In genomic region chr14:64394973-64395633, GRCh38 we compare ENCODE assay signal across 30 cellular contexts. TPM values are rescaled to one million over a fixed set of nuclear protein-coding genes. Genes with fewer than 3 reads are reported as not detected.
A peak's percentile ranks its signal among the peaks of the same experiment; 100 is the strongest.
DNase-seq lines count a peak whose midpoint lies in the region; ATAC-seq and TF ChIP-seq lines count a peak whose summit lies in the region.
"Had no signal": no experiment of that assay in that cellular context is flagged by ENCODE, and none has a peak within 500 bp of the region (broad histone marks: within the 10 kb centered on the region; RNA-seq: fewer than 3 reads in every experiment).

No MANE protein-coding gene starts in this region.

- H3K9me3 Mint-ChIP-seq in GM23338 (peaks cover 3% of the 10 kb centered on the region; the same call in 2 of the 3 replicates), WTC11 (0 out of 2 replicates have a peak, but pooled peaks cover 3% of the 10 kb centered on the region)
- H3K9me3 Mint-ChIP-seq: activated naive CD4-positive, alpha-beta T cell treated with anti-CD3 and anti-CD28 coated beads, Interleukin-2, amount 10 ng/mL, durations not matched to agents 7 days and 5 days; stimulated activated memory B cell treated with anti-CD40 and anti-IgM and Interleukin-4, amounts not matched to agents 10 μg/mL and 1 μg/mL and 100 μg/mL, for 72 hours had no signal

- CTCF ChIA-PET in WTC11 (lab: Charles Lee) = interaction anchor here (1.5 kb wide), 1 partner anchor 35 kb away, joined by 5 read pairs; no protein-coding TSS in a partner anchor

- POLR2A ChIA-PET in WTC11 (lab: Charles Lee) = no interaction called here

- H3K9me2 ChIP-seq in GM23338 (ENCODE audit: insufficient read depth) = peaks cover 4% of the 10 kb centered on the region; the same call in 1 of the 2 replicates

- peaks cover 91% of the 10 kb centered on the region for H3K79me2 ChIP-seq in GM23338 (replicated peaks; ENCODE audit: insufficient read depth)
- peaks cover 59% of the 10 kb centered on the region for H3K79me2 ChIP-seq in mesendoderm (ENCODE audit: control insufficient read depth, insufficient read depth, low read length)

- peaks cover 6% of the 10 kb centered on the region for H3K27me3 Mint-ChIP-seq in GM23338 (ENCODE audit: insufficient read depth, low read depth, poor library complexity)
- no peaks in the 10 kb centered on the region for H3K27me3 Mint-ChIP-seq in WTC11 (ENCODE audit: low read depth)
- H3K27me3 Mint-ChIP-seq: activated naive CD4-positive, alpha-beta T cell treated with anti-CD3 and anti-CD28 coated beads, Interleukin-2, amount 10 ng/mL, durations not matched to agents 7 days and 5 days; stimulated activated memory B cell treated with anti-CD40 and anti-IgM and Interleukin-4, amounts not matched to agents 10 μg/mL and 1 μg/mL and 100 μg/mL, for 72 hours had no signal

- peak overlapping the region; percentile 62 for H3K4ac ChIP-seq in mesendoderm (ENCODE audit: low read depth, low read length)

- ATAC-seq in GM23338 = no peak
- no peak for ATAC-seq in WTC11
- no peak for ATAC-seq in HG03175 (IDR thresholded peaks at IDR 0.05; ENCODE audit: unreplicated experiment)
- ATAC-seq: gastroesophageal sphincter; pancreas; stimulated activated memory B cell treated with anti-CD40 and anti-IgM and Interleukin-4, amounts not matched to agents 10 μg/mL and 1 μg/mL and 100 μg/mL, for 72 hours had no signal

- TF ChIP-seq CTCF in GM23338 (conservative IDR thresholded peaks at IDR 0.05; ENCODE audit: low read depth in 2 of 2) (no peak), WTC11 (IDR thresholded peaks at IDR 0.05) (no peak), thyroid gland (IDR thresholded peaks at IDR 0.05) (no peak)

- H3K4me3 ChIP-seq in GM23338 (no peak overlapping the region), mesendoderm (ENCODE audit: low read length) (no peak overlapping the region), thyroid gland (replicated peaks in 1 of 3) (no peak overlapping the region)
- H3K4me3 ChIP-seq: BLaER1 treated with 17β-estradiol and CSF1 and Interleukin-3, amounts not matched to agents 10 nM and 100 nM; gastroesophageal sphincter; GM23248; pancreas; Peyer's patch; skin epidermis; upper lobe of left lung had no signal

- peaks cover 24% of the 10 kb centered on the region for H3K4me1 ChIP-seq in GM23338 (ENCODE audit: insufficient read depth)
- peaks cover 14% of the 10 kb centered on the region for H3K4me1 ChIP-seq in mesendoderm (ENCODE audit: control insufficient read depth, low read depth, low read length)
- no peaks in the 10 kb centered on the region for H3K4me1 ChIP-seq in thyroid gland
- H3K4me1 ChIP-seq: Peyer's patch had no signal

- TF ChIP-seq POLR2A in thyroid gland (IDR thresholded peaks at IDR 0.05) = no peak

- no peak overlapping the region for H4K8ac ChIP-seq in mesendoderm (ENCODE audit: low read depth, low read length)

- peak; percentile 9 for DNase-seq in NCI-H82 (lab: John Stamatoyannopoulos, UW)
- no peak for DNase-seq in NCI-H82 treated with DMSO at 0.1 percent for 48 hours (lab: John Stamatoyannopoulos, UW; ENCODE audit: unreplicated experiment)
- no peak for DNase-seq in GM23338 (ENCODE audit: low spot score)
- DNase-seq in WTC11 (ENCODE audit: low spot score) = no peak
- no peak for DNase-seq in mesendoderm
- DNase-seq in thyroid gland = no peak
- no peak for DNase-seq in DMS114 treated with DMSO at 0.1 percent for 48 hours (lab: John Stamatoyannopoulos, UW; ENCODE audit: unreplicated experiment)
- DNase-seq: activated CD4-positive, alpha-beta T cell treated with anti-CD3 and anti-CD28 coated beads, Interleukin-2, amount 50 U/mL, for 1 hour; activated CD8-positive, alpha-beta memory T cell treated with anti-CD3 and anti-CD28 coated beads, Interleukin-2, amount 50 U/mL, for 4 hours; activated naive CD4-positive, alpha-beta T cell treated with anti-CD3 and anti-CD28 coated beads, Interleukin-2, amount 10 ng/mL, durations not matched to agents 7 days and 5 days; amniotic stem cell; brain microvascular endothelial cell; GM23248; hippocampal formation; Karpas-422; NCI-H1417; NCI-H2029; NCI-H524; pancreas; Peyer's patch; retina; SHP77; substantia nigra; upper lobe of left lung had no signal

- no peak overlapping the region for H3K18ac ChIP-seq in mesendoderm (ENCODE audit: low read length)

- H2AFZ ChIP-seq in GM23338 = no peak overlapping the region
- H2AFZ ChIP-seq: GM23248 had no signal

- H3K4me2 ChIP-seq in GM23338 (peak overlapping the region; percentile 37; the same call in 1 of the 2 replicates), mesendoderm (ENCODE audit: low read length) (no peak overlapping the region)

- no peak overlapping the region for H2BK15ac ChIP-seq in mesendoderm (replicated peaks; ENCODE audit: low read depth)

- peaks cover 17% of the 10 kb centered on the region for H3K79me1 ChIP-seq in mesendoderm (ENCODE audit: low read length)

- no peak overlapping the region for H2BK5ac ChIP-seq in mesendoderm (ENCODE audit: low read length)

- H3K9ac ChIP-seq in mesendoderm (ENCODE audit: low read length) = no peak overlapping the region
- H3K9ac ChIP-seq: BLaER1 treated with 17β-estradiol and CSF1 and Interleukin-3, amounts not matched to agents 10 nM and 100 nM; GM23248 had no signal

- no peaks in the 10 kb centered on the region for H3K9me3 ChIP-seq in thyroid gland
- H3K9me3 ChIP-seq: BLaER1 treated with 17β-estradiol and CSF1 and Interleukin-3, amounts not matched to agents 10 nM and 100 nM; gastroesophageal sphincter; pancreas; Peyer's patch; upper lobe of left lung had no signal

- WGBS in mesendoderm (ENCODE audit: extremely low coverage, insufficient coverage, low lambda C conversion rate) = no CpG with 5 or more reads among the region's 4 CpGs
- WGBS in thyroid gland, 2 donors = 93 to 95% methylated on average over 4 of the region's 4 CpGs

- no peak overlapping the region for H3K27ac Mint-ChIP-seq in GM23338
- H3K27ac Mint-ChIP-seq in WTC11 = peak overlapping the region; percentile 19
- H3K27ac Mint-ChIP-seq: activated naive CD4-positive, alpha-beta T cell treated with anti-CD3 and anti-CD28 coated beads, Interleukin-2, amount 10 ng/mL, durations not matched to agents 7 days and 5 days; stimulated activated memory B cell treated with anti-CD40 and anti-IgM and Interleukin-4, amounts not matched to agents 10 μg/mL and 1 μg/mL and 100 μg/mL, for 72 hours had no signal

- no peak overlapping the region for H2AK5ac ChIP-seq in mesendoderm (ENCODE audit: low read length)

- intact Hi-C loops in thyroid gland (cut with DNase I) = no loop called here

- H3K27me3 ChIP-seq in GM23338 (ENCODE audit: insufficient read depth) (no peaks in the 10 kb centered on the region), mesendoderm (ENCODE audit: insufficient read depth, low read length, poor library complexity) (no peaks in the 10 kb centered on the region), thyroid gland (no peaks in the 10 kb centered on the region)
- H3K27me3 ChIP-seq: BLaER1 treated with 17β-estradiol and CSF1 and Interleukin-3, amounts not matched to agents 10 nM and 100 nM; brain microvascular endothelial cell; gastroesophageal sphincter; pancreas; Peyer's patch; upper lobe of left lung had no signal

- H3K4me3 Mint-ChIP-seq in GM23338 (no peak overlapping the region; the same call in 2 of the 3 replicates), WTC11 (no peak overlapping the region)
- H3K4me3 Mint-ChIP-seq: activated naive CD4-positive, alpha-beta T cell treated with anti-CD3 and anti-CD28 coated beads, Interleukin-2, amount 10 ng/mL, durations not matched to agents 7 days and 5 days; stimulated activated memory B cell treated with anti-CD40 and anti-IgM and Interleukin-4, amounts not matched to agents 10 μg/mL and 1 μg/mL and 100 μg/mL, for 72 hours had no signal

- peaks cover 54% of the 10 kb centered on the region for H3K4me1 Mint-ChIP-seq in GM23338
- H3K4me1 Mint-ChIP-seq in WTC11 = peaks cover 55% of the 10 kb centered on the region

- peaks cover 10% of the 10 kb centered on the region; the same call in 1 of the 2 replicates for H3F3A ChIP-seq in GM23338 (replicated peaks; ENCODE audit: low read depth)

- H3K36me3 ChIP-seq in GM23338 (ENCODE audit: insufficient read depth) (no peaks in the 10 kb centered on the region), mesendoderm (ENCODE audit: control insufficient read depth, insufficient read depth, low read length) (no peaks in the 10 kb centered on the region), thyroid gland (no peaks in the 10 kb centered on the region)
- H3K36me3 ChIP-seq: pancreas, Peyer's patch had no signal

- no peak overlapping the region for H3K23ac ChIP-seq in mesendoderm (ENCODE audit: low read length)

- peaks cover 47% of the 10 kb centered on the region for H4K20me1 ChIP-seq in GM23338 (replicated peaks; ENCODE audit: insufficient read depth)

- H2BK120ac ChIP-seq in mesendoderm (ENCODE audit: low read depth, low read length) = no peak overlapping the region

- peak overlapping the region; percentile 42 for H3K56ac ChIP-seq in mesendoderm (ENCODE audit: low read length)

- H4K5ac ChIP-seq in mesendoderm (ENCODE audit: low read length) = no peak overlapping the region

- H3K27ac ChIP-seq in GM23338 (ENCODE audit: low read depth) = peak overlapping the region; percentile 22; the same call in 1 of the 2 replicates
- H3K27ac ChIP-seq in mesendoderm (ENCODE audit: low read depth, low read length) = no peak overlapping the region
- H3K27ac ChIP-seq in thyroid gland = no peak overlapping the region
- H3K27ac ChIP-seq: 22Rv1; BLaER1 treated with 17β-estradiol and CSF1 and Interleukin-3, amounts not matched to agents 10 nM and 100 nM; brain microvascular endothelial cell; gastroesophageal sphincter; GM23248; pancreas; Peyer's patch; skin epidermis; upper lobe of left lung had no signal

- peaks cover 71% of the 10 kb centered on the region for H3K36me3 Mint-ChIP-seq in GM23338 (ENCODE audit: low read depth)
- peaks cover 24% of the 10 kb centered on the region for H3K36me3 Mint-ChIP-seq in WTC11

TF ChIP-seq in WTC11, 78 proteins besides CTCF, POLR2A, EP300 and RAD21:
- TF ChIP-seq NFE2L1 (CRISPR knock-in tag; IDR thresholded peaks at IDR 0.05) = no peak
- TF ChIP-seq, protein P1, sequence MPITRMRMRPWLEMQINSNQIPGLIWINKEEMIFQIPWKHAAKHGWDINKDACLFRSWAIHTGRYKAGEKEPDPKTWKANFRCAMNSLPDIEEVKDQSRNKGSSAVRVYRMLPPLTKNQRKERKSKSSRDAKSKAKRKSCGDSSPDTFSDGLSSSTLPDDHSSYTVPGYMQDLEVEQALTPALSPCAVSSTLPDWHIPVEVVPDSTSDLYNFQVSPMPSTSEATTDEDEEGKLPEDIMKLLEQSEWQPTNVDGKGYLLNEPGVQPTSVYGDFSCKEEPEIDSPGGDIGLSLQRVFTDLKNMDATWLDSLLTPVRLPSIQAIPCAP (CRISPR knock-in tag; IDR thresholded peaks at IDR 0.05) = no peak

RNA-seq across cellular contexts. Expression of gene MTHFD1, which starts 7.0 kb away (rescaled TPM):
- total RNA-seq in GM23338 (2014; rRNA removed; shearing (Covaris generic)) = 219 and 252 TPM in 2 replicates
- 237 and 262 TPM in 2 replicates for polyA plus RNA-seq in GM23338 (2016; fragmentation: Nextera tagmentation; extraction: Ambion mirVana)
- total RNA-seq in WTC11 (2021) = 224 to 229 TPM (median 226 TPM) in 3 replicates
- polyA plus RNA-seq in mesendoderm (2013, experiment 1 of 2) = 207 TPM
- 208 TPM for polyA plus RNA-seq in mesendoderm (2013, experiment 2 of 2)
- total RNA-seq in thyroid gland = 10 to 100 TPM; 26.9 to 48.0 (median 33.2) TPM
